In genomic region chr14:73568886-73569184, GRCh38 we compare ENCODE assay signal across 10 cellular contexts. TPM values are rescaled to one million over a fixed set of nuclear protein-coding genes. Genes with fewer than 3 reads are reported as not detected.
DNase-seq lines count a peak whose midpoint lies in the region; ATAC-seq and TF ChIP-seq lines count a peak whose summit lies in the region.
"Not testable (repeated sequence)": the region's sequence is repeated elsewhere in the genome, so short reads cannot be mapped to it uniquely, and the experiment has no call there.
"Had no signal": no experiment of that assay in that cellular context is flagged by ENCODE, and none has a peak within 500 bp of the region (broad histone marks: within the 10 kb centered on the region; RNA-seq: fewer than 3 reads in every experiment).

No MANE protein-coding gene starts in this region.

- peak overlapping the region; percentile 99; the same call in 1 of the 2 replicates for H3K4ac ChIP-seq in IMR-90 (ENCODE audit: low read depth, low read length)

- POLR2A ChIA-PET in IMR-90 (lab: Charles Lee; ENCODE audit: unreplicated experiment) = interaction anchor here (0.5 to 0.7 kb wide), 4 partner anchors 33 to 304 kb away, joined by 3 to 4 read pairs (median 4); no protein-coding TSS in a partner anchor

- H3K36me3 ChIP-seq in IMR-90 (ENCODE audit: control insufficient read depth, insufficient read depth, low read length); lower lobe of right lung; psoas muscle (ENCODE audit: insufficient read depth in 1 of 2, low read depth in 1 of 2); urinary bladder (ENCODE audit: insufficient read depth): not testable (repeated sequence)

- in situ Hi-C loops in IMR-90 (cut with MboI; ENCODE audit: low sequenced_read_pairs) = not testable (repeated sequence)

- H2BK20ac ChIP-seq in IMR-90 (ENCODE audit: low read depth, low read length) = 0 out of 2 replicates have a peak overlapping the region, but pooled peaks have one; percentile 12

- DNase-seq in Calu3; IMR-90; fibroblast of mammary gland (ENCODE audit: low read depth); lower lobe of right lung; psoas muscle: not testable (repeated sequence)

- H3K36me3 Mint-ChIP-seq in Calu3 (ENCODE audit: insufficient read depth, unreplicated experiment) (peaks cover 26% of the 10 kb centered on the region), brain (peaks cover 39% of the 10 kb centered on the region)

- not testable (repeated sequence) for ATAC-seq in IMR-90 (ENCODE audit: low read depth); lower lobe of right lung; psoas muscle

- peak overlapping the region; percentile 95 for H2AFZ ChIP-seq in IMR-90 (replicated peaks; ENCODE audit: low read length, poor library complexity)

- H2BK120ac ChIP-seq in IMR-90 (ENCODE audit: low read depth, low read length) = peak overlapping the region; percentile 95

- not testable (repeated sequence) for H3K9me3 Mint-ChIP-seq in Calu3 (ENCODE audit: low read depth, unreplicated experiment)
- peaks cover 0 to 11% (median 2%) of the 10 kb centered on the region in 5 experiments for H3K9me3 Mint-ChIP-seq in brain

- H3K9me3 ChIP-seq in IMR-90 (ENCODE audit: control insufficient read depth, insufficient read depth, low read length); lower lobe of right lung; psoas muscle: not testable (repeated sequence)

- not testable (repeated sequence) for H3K4me1 ChIP-seq in IMR-90 (ENCODE audit: control insufficient read depth, insufficient read depth, low read length); urinary bladder (ENCODE audit: insufficient read depth)
- peaks cover 36% of the 10 kb centered on the region for H3K4me1 ChIP-seq in lower lobe of right lung
- H3K4me1 ChIP-seq in psoas muscle = peaks cover 23% of the 10 kb centered on the region

- not testable (repeated sequence) for H2AK9ac ChIP-seq in IMR-90 (replicated peaks; ENCODE audit: low read depth, low read length, poor library complexity)

- peak overlapping the region; percentile 93 for H3K9ac ChIP-seq in IMR-90 (ENCODE audit: low read depth, low read length)

- H4K20me1 ChIP-seq in IMR-90 (ENCODE audit: insufficient read depth, low read length) = not testable (repeated sequence)

- intact Hi-C loops in Calu3 (cut with micrococcal nuclease; ENCODE audit: unreplicated experiment); lower lobe of right lung (cut with DNase I): not testable (repeated sequence)
- intact Hi-C loops in IMR-90 (cut with micrococcal nuclease) (loop anchor here (5.0 kb wide), 1 partner anchor 47 kb away; no protein-coding TSS in a partner anchor), psoas muscle (cut with DNase I) (loop anchor here in 1 of 2 donors (5.0 kb wide), 2 partner anchors 43 to 63 kb away; partner anchors contain the start of gene ACOT6)

- H3K27ac ChIP-seq in IMR-90 (ENCODE audit: insufficient read depth, low read length) = peak overlapping the region; percentile 92
- H3K27ac ChIP-seq in lower lobe of right lung = peak overlapping the region; percentile 94
- H3K27ac ChIP-seq in psoas muscle = peak overlapping the region; percentile 92
- peak overlapping the region; percentile 92 for H3K27ac ChIP-seq in urinary bladder (ENCODE audit: low read depth)

- H3K9me1 ChIP-seq in IMR-90 (ENCODE audit: insufficient read depth, low read length) = not testable (repeated sequence)

- peak overlapping the region; percentile 0; the same call in 1 of the 2 replicates for H3K23ac ChIP-seq in IMR-90 (ENCODE audit: low read depth, low read length)

- H2BK5ac ChIP-seq in IMR-90 (ENCODE audit: low read depth, low read length, poor library complexity, severe bottlenecking) = peak overlapping the region; percentile 81

- H3K4me3 ChIP-seq in IMR-90 (ENCODE audit: insufficient read depth, low read depth, low read length) = peak overlapping the region; percentile 70
- H3K4me3 ChIP-seq in WI38 (ENCODE audit: low read depth, low read length) = peak overlapping the region; percentile 65
- peak overlapping the region; percentile 65 for H3K4me3 ChIP-seq in fibroblast of mammary gland (ENCODE audit: control insufficient read depth, low read depth, low read length)
- peak overlapping the region; percentile 73 for H3K4me3 ChIP-seq in lower lobe of right lung
- peak overlapping the region; percentile 77 for H3K4me3 ChIP-seq in psoas muscle
- peak overlapping the region; percentile 45 for H3K4me3 ChIP-seq in urinary bladder (ENCODE audit: low read depth, low read length)

- not testable (repeated sequence) for H3K27me3 ChIP-seq in IMR-90 (ENCODE audit: control insufficient read depth, insufficient read depth, low read length); lower lobe of right lung (ENCODE audit: low read depth); psoas muscle (ENCODE audit: insufficient read depth in 3 of 3, low read length in 2 of 3)

- H3K27ac Mint-ChIP-seq in Calu3 (ENCODE audit: unreplicated experiment) = peak overlapping the region; percentile 85
- peak overlapping the region; percentile 67 to 97 (median 92) for H3K27ac Mint-ChIP-seq in brain

- TF ChIP-seq CTCF in Calu3 (IDR thresholded peaks at IDR 0.05; ENCODE audit: unreplicated experiment); IMR-90 (conservative IDR thresholded peaks at IDR 0.05; ENCODE audit: low read depth, low read length); WI38 (IDR thresholded peaks at IDR 0.05; ENCODE audit: low read depth, low read length); fibroblast of mammary gland (conservative IDR thresholded peaks at IDR 0.05; ENCODE audit: control insufficient read depth, insufficient read depth, low read depth, low read length); lower lobe of right lung (IDR thresholded peaks at IDR 0.05); psoas muscle (IDR thresholded peaks at IDR 0.05): not testable (repeated sequence)
- TF ChIP-seq CTCF in brain (conservative IDR thresholded peaks at IDR 0.05) = peak in 1 of 2 experiments; percentile 15

- H4K91ac ChIP-seq in IMR-90 (ENCODE audit: insufficient read depth, low read depth, low read length) = peak overlapping the region; percentile 99

- H2AK5ac ChIP-seq in IMR-90 (ENCODE audit: low read depth, low read length) = not testable (repeated sequence)

- TF ChIP-seq RAD21 in IMR-90 (IDR thresholded peaks at IDR 0.05; ENCODE audit: low read length) = not testable (repeated sequence)

- H3K18ac ChIP-seq in IMR-90 (ENCODE audit: low read depth, low read length) = peak overlapping the region; percentile 21

- H3K4me3 Mint-ChIP-seq in Calu3 (ENCODE audit: low read depth, unreplicated experiment) (peak overlapping the region; percentile 86), brain (peak overlapping the region; percentile 76 to 88 (median 85))

- H4K5ac ChIP-seq in IMR-90 (ENCODE audit: low read depth, low read length) = peak overlapping the region; percentile 95

- H3K79me1 ChIP-seq in IMR-90 (ENCODE audit: low read depth in 1 of 2, low read length in 2 of 2) = peaks cover 15 to 29% of the 10 kb centered on the region in 2 experiments

- peak overlapping the region; percentile 86 for H3K4me2 ChIP-seq in IMR-90 (ENCODE audit: low read depth, low read length)

- no CpG with 5 or more reads among the region's 4 CpGs for WGBS in IMR-90 (ENCODE audit: extremely low coverage in 2 of 2, insufficient read length in 1 of 2), 2 experiments
- 2 to 7% (median 5%) methylated on average over 3 to 4 of the region's 4 CpGs for WGBS in psoas muscle, 3 donors
- 7% methylated on average over 4 of the region's 4 CpGs for WGBS in urinary bladder

- peak overlapping the region; percentile 88 for H3K56ac ChIP-seq in IMR-90 (ENCODE audit: extremely low read depth, insufficient read depth, low read length)

- not testable (repeated sequence) for TF ChIP-seq POLR2A in IMR-90 (IDR thresholded peaks at IDR 0.05; ENCODE audit: low read depth, low read length)

- H3K4me1 Mint-ChIP-seq in Calu3 (ENCODE audit: low read depth, unreplicated experiment) (peaks cover 12% of the 10 kb centered on the region), brain (peaks cover 23% of the 10 kb centered on the region)

- not testable (repeated sequence) for H3K27me3 Mint-ChIP-seq in Calu3 (ENCODE audit: unreplicated experiment); brain

- H3K14ac ChIP-seq in IMR-90 (replicated peaks; ENCODE audit: low read depth, low read length) = peak overlapping the region; percentile 19

- H2BK15ac ChIP-seq in IMR-90 (ENCODE audit: low read depth, low read length) = peak overlapping the region; percentile 39; the same call in 1 of the 3 replicates

- dilution Hi-C loops in IMR-90 (cut with HindIII; ENCODE audit: low sequenced_read_pairs, unreplicated experiment) = not testable (repeated sequence)

- TSS peak; percentile 71 for BruUV-seq in Calu3 (replicated peaks; lab: Mats Ljungman, UMichigan)
- BruUV-seq in IMR-90 (replicated peaks; lab: Mats Ljungman, UMichigan) = not testable (repeated sequence)

- H4K8ac ChIP-seq in IMR-90 (ENCODE audit: low read depth in 2 of 2, low read length in 2 of 2) = peak overlapping the region; percentile 87 to 99

- CTCF ChIA-PET in Calu3 (lab: Charles Lee) (interaction anchor here (1.0 to 2.4 kb wide), 2 partner anchors 60 to 284 kb away, joined by 4 to 14 read pairs; no protein-coding TSS in a partner anchor), IMR-90 (lab: Yijun Ruan, JAX) (interaction anchor here (0.7 kb wide), 1 partner anchor 56 kb away, joined by 6 read pairs; no protein-coding TSS in a partner anchor)

RNA-seq across cellular contexts. Expression of gene ACOT2, which starts 0.2 kb away (rescaled TPM):
- 18.5 and 21.9 TPM in 2 replicates for total RNA-seq in Calu3 (2022)
- 19.7 and 24.7 TPM in 2 replicates for total RNA-seq in IMR-90 (2012; rRNA removed)
- 33.1 and 34.9 TPM in 2 replicates for polyA plus RNA-seq in IMR-90 (2012; rRNA removed)
- polyA plus RNA-seq in IMR-90 (2012; cell fraction: cytosol; rRNA removed) = 40.0 and 49.8 TPM in 2 replicates
- polyA plus RNA-seq in IMR-90 (2012; cell fraction: nucleus; rRNA removed; ENCODE audit: low replicate concordance) = 26.4 and 34.4 TPM in 2 replicates
- 26.8 TPM for polyA plus RNA-seq in brain (ENCODE audit: insufficient read depth, low read depth, low replicate concordance)
- total RNA-seq in lower lobe of right lung = 52.9 TPM
- total RNA-seq in psoas muscle = 100 to 1,000 TPM in 1 of 4 donors, 10 to 100 TPM in 3; 34.3 to 153 (median 62.2) TPM
- 10 to 100 TPM; 31.2 to 86.1 (median 68.4) TPM for polyA plus RNA-seq in psoas muscle
- total RNA-seq in urinary bladder = 39.4 TPM
- 84.3 TPM for polyA plus RNA-seq in urinary bladder

RNA-seq across cellular contexts. Expression of gene HEATR4, which starts 10.1 kb away (rescaled TPM):
- total RNA-seq in Calu3 (2022) = 0.10 TPM in 1 of 2 replicates, not detected in the other
- total RNA-seq in IMR-90 (2012; rRNA removed) = not detected in 2 replicates
- polyA plus RNA-seq in IMR-90 (2012; rRNA removed) = not detected in 2 replicates
- not detected in 2 replicates for polyA plus RNA-seq in IMR-90 (2012; cell fraction: cytosol; rRNA removed)
- polyA plus RNA-seq in IMR-90 (2012; cell fraction: nucleus; rRNA removed; ENCODE audit: low replicate concordance) = 0.02 TPM in 1 of 2 replicates, not detected in the other
- 0.51 TPM for polyA plus RNA-seq in brain (ENCODE audit: insufficient read depth, low read depth, low replicate concordance)
- total RNA-seq in lower lobe of right lung = 1.4 TPM
- total RNA-seq in psoas muscle = under 1 TPM in 2 of 4 donors, not detected in 2; 0.10 to 0.24 TPM
- under 1 TPM; 0.03 to 0.08 (median 0.03) TPM for polyA plus RNA-seq in psoas muscle
- total RNA-seq in urinary bladder = 0.37 TPM
- 0.37 TPM for polyA plus RNA-seq in urinary bladder
- total RNA-seq: Right ventricle myocardium inferior had no signal

RNA-seq across cellular contexts. Expression of gene ACOT4, which starts 22.8 kb away (rescaled TPM):
- 1.1 and 1.6 TPM in 2 replicates for total RNA-seq in Calu3 (2022)
- total RNA-seq in IMR-90 (2012; rRNA removed) = 0.28 and 0.54 TPM in 2 replicates
- polyA plus RNA-seq in IMR-90 (2012; rRNA removed) = 0.22 and 0.34 TPM in 2 replicates
- polyA plus RNA-seq in IMR-90 (2012; cell fraction: cytosol; rRNA removed) = 0.25 and 0.31 TPM in 2 replicates
- 0.05 and 0.08 TPM in 2 replicates for polyA plus RNA-seq in IMR-90 (2012; cell fraction: nucleus; rRNA removed; ENCODE audit: low replicate concordance)
- polyA plus RNA-seq in brain (ENCODE audit: insufficient read depth, low read depth, low replicate concordance) = 2.4 TPM
- 5.0 TPM for total RNA-seq in lower lobe of right lung
- total RNA-seq in psoas muscle = under 1 TPM; 0.25 to 0.60 (median 0.32) TPM
- 1 to 10 TPM in 1 of 3 donors, under 1 TPM in 2; 0.11 to 2.5 (median 0.16) TPM for polyA plus RNA-seq in psoas muscle
- total RNA-seq in urinary bladder = 1.6 TPM
- polyA plus RNA-seq in urinary bladder = 1.0 TPM

RNA-seq across cellular contexts. Expression of gene ACOT1, which starts 31.9 kb away (rescaled TPM):
- total RNA-seq in Calu3 (2022) = 3.6 and 4.5 TPM in 2 replicates
- total RNA-seq in IMR-90 (2012; rRNA removed) = 5.2 and 5.6 TPM in 2 replicates
- polyA plus RNA-seq in IMR-90 (2012; rRNA removed) = 4.8 and 5.5 TPM in 2 replicates
- 4.5 and 5.3 TPM in 2 replicates for polyA plus RNA-seq in IMR-90 (2012; cell fraction: cytosol; rRNA removed)
- 4.3 and 7.6 TPM in 2 replicates for polyA plus RNA-seq in IMR-90 (2012; cell fraction: nucleus; rRNA removed; ENCODE audit: low replicate concordance)
- polyA plus RNA-seq in brain (ENCODE audit: insufficient read depth, low read depth, low replicate concordance) = 7.7 TPM
- total RNA-seq in lower lobe of right lung = 21.7 TPM
- total RNA-seq in psoas muscle = 10 to 100 TPM in 2 of 4 donors, 1 to 10 TPM in 2; 3.1 to 19.5 (median 10.5) TPM
- 10 to 100 TPM in 1 of 3 donors, 1 to 10 TPM in 2; 6.1 to 12.9 (median 7.4) TPM for polyA plus RNA-seq in psoas muscle
- 1.7 TPM for total RNA-seq in urinary bladder
- 12.0 TPM for polyA plus RNA-seq in urinary bladder

RNA-seq across cellular contexts. Expression of gene ACOT6, which starts 43.5 kb away (rescaled TPM):
- total RNA-seq in Calu3 (2022) (not detected in 2 replicates), IMR-90 (2012; rRNA removed) (not detected in 2 replicates), lower lobe of right lung (not detected), psoas muscle (not detected), urinary bladder (not detected)
- polyA plus RNA-seq in IMR-90 (2012; rRNA removed) (not detected in 2 replicates), brain (ENCODE audit: insufficient read depth, low read depth, low replicate concordance) (not detected), psoas muscle (not detected), urinary bladder (not detected)
- not detected in 2 replicates for polyA plus RNA-seq in IMR-90 (2012; cell fraction: cytosol; rRNA removed)
- not detected in 2 replicates for polyA plus RNA-seq in IMR-90 (2012; cell fraction: nucleus; rRNA removed; ENCODE audit: low replicate concordance)
- total RNA-seq: mucosa of descending colon, Right ventricle myocardium inferior had no signal
